In the genomic region with DNA sequence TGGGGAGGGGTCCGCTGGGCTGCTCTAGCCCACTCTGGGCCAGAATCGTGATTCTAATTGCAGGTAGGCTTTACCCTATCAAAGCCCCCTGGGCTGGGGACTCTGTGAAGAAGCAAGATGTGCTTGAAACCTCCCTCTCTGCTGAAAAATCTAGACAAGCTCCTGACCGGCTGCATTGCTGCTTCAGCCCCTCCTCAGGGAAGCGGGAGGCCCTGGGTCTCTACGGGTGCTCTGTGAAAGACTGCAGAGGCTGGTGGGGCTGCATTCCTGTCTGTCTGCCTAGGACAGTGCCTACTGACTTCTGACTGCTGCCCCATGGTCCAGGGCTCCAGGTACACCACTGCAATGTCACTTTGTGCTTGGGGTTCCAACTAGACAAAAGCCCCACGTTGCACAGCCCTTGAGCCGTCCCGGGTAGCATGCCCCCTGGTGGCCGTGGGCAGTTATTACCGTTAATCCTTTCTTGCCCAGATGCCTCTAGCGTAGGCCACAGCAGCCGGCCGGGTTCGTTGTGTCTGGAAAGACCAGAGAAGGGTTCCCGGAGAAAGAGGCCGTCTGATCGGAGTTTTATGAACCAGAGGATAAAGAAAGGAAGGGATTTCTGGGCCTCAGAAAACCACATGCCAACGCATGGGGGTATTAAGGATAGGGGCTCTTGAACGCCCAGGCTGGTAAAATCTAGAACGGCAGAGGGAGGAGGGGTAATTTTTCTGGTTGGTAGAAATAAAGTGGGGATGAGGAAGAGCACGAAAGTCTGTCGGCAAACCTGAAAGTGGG, we compare ENCODE assay signal across 8 cellular contexts. TPM values are rescaled to one million over a fixed set of nuclear protein-coding genes. Genes with fewer than 3 reads are reported as not detected.
DNase-seq lines count a peak whose midpoint lies in the region; ATAC-seq and TF ChIP-seq lines count a peak whose summit lies in the region.

No MANE protein-coding gene starts in this region.

- H3K27me3 Mint-ChIP-seq in naive B cell, result peaks cover 0 to 7% (median 2%) of the 10 kb centered on the region in 3 donors

- H3K36me3 Mint-ChIP-seq in naive B cell, result no peaks in the 10 kb centered on the region

- no peak overlapping the region for H3K27ac Mint-ChIP-seq in naive B cell

- H3K4me3 Mint-ChIP-seq in naive B cell, result no peak overlapping the region

- H3K4me1 ChIP-seq in DND-41 (ENCODE audit: insufficient read depth, low read length), result no peaks in the 10 kb centered on the region

- no peak overlapping the region for H3K4me2 ChIP-seq in DND-41 (ENCODE audit: insufficient read depth, low read length)

- H3K9me3 ChIP-seq in DND-41 (ENCODE audit: insufficient read depth, low read length, severe bottlenecking), result no peaks in the 10 kb centered on the region

- TF ChIP-seq CTCF in DND-41 (IDR thresholded peaks at IDR 0.05; ENCODE audit: borderline replicate concordance, extremely low read depth, low read length, poor library complexity, severe bottlenecking) (peak; percentile 85), coronary artery (IDR thresholded peaks at IDR 0.05) (peak; percentile 18)

- ATAC-seq in DND-41 (ENCODE audit: insufficient read depth, low read depth), result peak; percentile 91
- peak; percentile 75 for ATAC-seq in GM21576 (IDR thresholded peaks at IDR 0.05; ENCODE audit: unreplicated experiment)
- ATAC-seq in naive B cell (ENCODE audit: low read depth in 2 of 2), result peak in 1 of 2 donors; percentile 44

- peaks cover 3% of the 10 kb centered on the region; the same call in 1 of the 2 replicates for H4K20me1 ChIP-seq in DND-41 (ENCODE audit: insufficient read depth, low read length)

- H3K4me1 Mint-ChIP-seq in naive B cell, result no peaks in the 10 kb centered on the region

- no peaks in the 10 kb centered on the region for H3K79me2 ChIP-seq in DND-41 (ENCODE audit: insufficient read depth, low read length)

- no peaks in the 10 kb centered on the region for H3K27me3 ChIP-seq in DND-41 (ENCODE audit: insufficient read depth, low read length, poor library complexity)

- no peak overlapping the region for H3K27ac ChIP-seq in DND-41 (ENCODE audit: low read length)
- no peak overlapping the region for H3K27ac ChIP-seq in coronary artery

- H3K4me3 ChIP-seq in DND-41 (ENCODE audit: low read depth in 1 of 2, low read length in 2 of 2) (no peak overlapping the region), coronary artery (no peak overlapping the region)

- DNase-seq in DND-41 (peak; percentile 51), NCI-H1105 (lab: John Stamatoyannopoulos, UW) (peak; percentile 22), coronary artery (ENCODE audit: low spot score) (no peak), naive B cell (peak; percentile 21), superior temporal gyrus (ENCODE audit: extremely low spot score) (peak; percentile 24), ureter (ENCODE audit: low spot score) (no peak)
- DNase-seq in activated CD4-positive, alpha-beta T cell treated with anti-CD3 and anti-CD28 coated beads for 24 hours (ENCODE audit: low read depth in 2 of 2), result peak; percentile 30 to 48

- H3K9ac ChIP-seq in DND-41 (ENCODE audit: low read depth, low read length), result no peak overlapping the region

- no peak overlapping the region for H2AFZ ChIP-seq in DND-41 (ENCODE audit: low read depth, low read length)

- no peaks in the 10 kb centered on the region for H3K9me3 Mint-ChIP-seq in naive B cell

- H3K36me3 ChIP-seq in DND-41 (ENCODE audit: insufficient read depth, low read length), result no peaks in the 10 kb centered on the region

RNA-seq across cellular contexts. Expression of a gene that starts 15.9 kb away (rescaled TPM):
- not detected for polyA plus RNA-seq in naive B cell (ENCODE audit: low read depth in 6 of 6)
- not detected for total RNA-seq in ureter

RNA-seq across cellular contexts. Expression of a gene that starts 49.2 kb away (rescaled TPM):
- 1 to 10 TPM in 1 of 6 donors, under 1 TPM in 2, not detected in 3; 0.49 to 1.2 (median 0.77) TPM for polyA plus RNA-seq in naive B cell (ENCODE audit: low read depth in 6 of 6)
- total RNA-seq in ureter, result 40.7 TPM

Comparison
In these comparisons a context has a peak if more than half of its experiments do, and no peak if none do; other contexts are left out.
1. DNase-seq: peak in DND-41 (single experiment), NCI-H1105 (single experiment), activated CD4-positive, alpha-beta T cell treated with anti-CD3 and anti-CD28 coated beads for 24 hours (2 of 2), naive B cell (single experiment) and superior temporal gyrus (single experiment); none in coronary artery (single experiment) and ureter (single experiment).